ENCODE assay signal across 18 cellular contexts in the genomic region with DNA sequence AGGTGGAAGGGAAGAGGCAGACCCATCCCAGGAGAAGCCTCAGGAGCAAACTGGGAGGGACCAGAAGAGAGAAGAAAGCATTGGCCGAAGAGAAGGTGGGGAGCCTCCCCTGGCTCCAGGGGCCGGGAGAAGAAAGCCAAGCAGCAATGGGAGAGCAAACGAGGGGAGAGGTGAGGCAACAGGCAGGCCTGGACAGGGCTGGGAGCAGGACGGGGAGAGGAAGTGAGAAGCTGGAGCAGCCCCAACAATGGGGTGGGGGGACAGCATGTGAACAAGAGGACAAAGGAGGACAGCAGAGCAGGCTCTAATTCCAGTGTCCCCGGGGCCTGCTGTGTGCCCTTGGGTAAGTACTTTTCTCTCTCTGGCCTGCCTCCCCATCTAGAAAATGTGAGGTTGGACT.
"Had no signal": no experiment of that assay in that cellular context is flagged by ENCODE, and none has a peak within 500 bp of the region (broad histone marks: within the 10 kb centered on the region; RNA-seq: fewer than 3 reads in every experiment).

No MANE protein-coding gene starts in this region.

- H3K4me1 ChIP-seq: gastroesophageal sphincter, psoas muscle, right lobe of liver had no signal

- H3K27me3 ChIP-seq: gastroesophageal sphincter, right lobe of liver had no signal

- DNase-seq: activated B cell treated with CpG ODN at 0.5 μM for 24 hours; activated CD4-positive, alpha-beta memory T cell treated with anti-CD3 and anti-CD28 coated beads, Interleukin-2, amount 10 ng/mL, durations not matched to agents 7 days and 5 days; activated CD4-positive, alpha-beta T cell treated with anti-CD3 and anti-CD28 coated beads for 4 hours; activated gamma-delta T cell; activated T-cell treated with anti-CD3 and anti-CD28 coated beads, Interleukin-2, amount 50 U/mL, for 48 hours; endodermal cell; erythroblast; heart left ventricle; kidney glomerular epithelial cell; left ventricle myocardium superior; psoas muscle; right lobe of liver; SK-N-SH; stimulated activated CD4-positive, alpha-beta T cell treated with anti-CD3 and anti-CD28 coated beads, Interleukin-4, amount 100 ng/mL, for 24 hours had no signal

- FAIRE-seq: colon had no signal

- ATAC-seq: gastroesophageal sphincter; heart left ventricle; left ventricle myocardium superior; psoas muscle; right lobe of liver; stimulated activated memory B cell treated with anti-CD40 and anti-IgM and Interleukin-4, amounts not matched to agents 10 μg/mL and 1 μg/mL and 100 μg/mL, for 72 hours had no signal

- H3K27ac ChIP-seq: gastroesophageal sphincter, heart left ventricle, psoas muscle, right lobe of liver had no signal

- H3K36me3 ChIP-seq: gastroesophageal sphincter, heart left ventricle, right lobe of liver had no signal

- H3K4me3 ChIP-seq: gastroesophageal sphincter, heart left ventricle, psoas muscle, right lobe of liver, smooth muscle cell had no signal

- H3K9me3 ChIP-seq: gastroesophageal sphincter, heart left ventricle, psoas muscle, right lobe of liver, SK-N-SH had no signal
